Comparison of ENCODE assay signal across 8 cellular contexts in the genomic region with DNA sequence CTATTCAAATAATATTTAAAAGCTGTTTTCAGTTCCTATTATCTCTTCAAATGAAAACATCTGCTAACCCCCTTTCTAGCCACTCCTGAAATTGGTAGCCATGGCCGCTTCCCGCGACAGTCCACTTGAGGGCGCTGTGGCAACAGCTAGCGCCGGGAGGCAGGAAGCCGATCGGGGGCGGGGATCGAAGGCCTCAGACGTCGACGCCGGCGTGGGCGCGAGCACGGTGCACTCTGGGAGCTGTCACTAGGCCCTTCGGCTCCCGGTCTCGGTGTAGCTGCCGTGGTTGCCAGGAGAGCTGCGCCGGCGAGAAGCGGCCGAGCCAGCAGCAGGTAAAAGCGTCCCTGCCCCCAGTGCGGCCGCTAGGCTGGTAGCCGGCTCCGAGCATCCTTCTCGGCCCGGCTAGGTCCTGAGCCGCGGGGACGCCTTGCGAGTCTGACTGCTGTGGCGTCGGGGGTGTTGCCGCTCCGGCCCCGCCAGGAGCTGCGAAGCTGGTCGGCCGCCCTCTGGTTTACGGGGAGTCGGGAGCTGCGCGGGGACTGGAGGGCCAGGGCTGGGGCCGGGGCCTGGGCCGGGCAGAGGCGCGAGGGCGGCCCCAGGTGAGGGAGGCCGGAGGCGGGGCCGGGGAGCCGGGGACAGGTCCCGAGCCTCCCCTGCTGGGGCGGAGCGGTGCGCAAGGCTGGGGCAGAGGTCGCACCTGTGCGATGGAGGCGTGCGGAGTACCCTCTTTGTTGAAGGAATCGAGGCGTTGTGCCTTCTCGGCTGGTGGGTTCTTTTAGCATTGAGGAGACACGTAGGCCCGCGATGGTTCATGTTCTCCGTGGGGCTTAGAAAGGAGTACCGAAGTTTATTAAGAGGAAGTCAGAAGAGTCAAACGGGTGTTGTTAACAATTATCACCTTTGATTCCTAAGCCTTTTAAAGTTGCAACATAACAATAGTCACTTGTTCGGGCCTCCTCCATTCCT. TPM values are rescaled to one million over a fixed set of nuclear protein-coding genes. Genes with fewer than 3 reads are reported as not detected.
A peak's percentile ranks its signal among the peaks of the same experiment; 100 is the strongest.
DNase-seq lines count a peak whose midpoint lies in the region; ATAC-seq and TF ChIP-seq lines count a peak whose summit lies in the region.

Gene DOP1A (plus strand): TSS at position 224 of the 966 bp plus-strand sequence. CDS start 29,307 bp downstream, outside the sequence.

- H3K36me3 ChIP-seq in smooth muscle cell (ENCODE audit: low read depth): no peaks in the 10 kb centered on the region

- peak within 1 kb of the TSS; percentile 55 for H3K27ac ChIP-seq in smooth muscle cell (ENCODE audit: low read depth)

- H4K20me1 ChIP-seq in smooth muscle cell (ENCODE audit: low read depth): peaks cover 7% of the 10 kb centered on the region

- H3K27me3 ChIP-seq in smooth muscle cell (ENCODE audit: low read depth): no peaks in the 10 kb centered on the region

- no peaks in the 10 kb centered on the region for H3F3A ChIP-seq in smooth muscle cell (ENCODE audit: low read depth)

- peak within 1 kb of the TSS; percentile 83 for H3K9ac ChIP-seq in smooth muscle cell (ENCODE audit: low read depth)

- peaks cover 42% of the 10 kb centered on the region for H3K79me2 ChIP-seq in smooth muscle cell (ENCODE audit: low read depth)

- peak; percentile 87 for ATAC-seq in GM18909 (IDR thresholded peaks at IDR 0.05; ENCODE audit: poor library complexity, unreplicated experiment)
- ATAC-seq in HG03175 (IDR thresholded peaks at IDR 0.05; ENCODE audit: unreplicated experiment): peak; percentile 82

- DNase-seq in AG09309 (ENCODE audit: low read depth) (peak; percentile 56), NCI-H2227 treated with DMSO at 0.1 percent for 48 hours (lab: John Stamatoyannopoulos, UW) (peak; percentile 90), cardiac fibroblast (ENCODE audit: low read depth in 2 of 2) (peak; percentile 94 to 96), iPS-NIHi7 (ENCODE audit: extremely low spot score) (peak; percentile 91), smooth muscle cell (lab: John Stamatoyannopoulos, UW; ENCODE audit: unreplicated experiment) (peak; percentile 86)

- peak within 1 kb of the TSS; percentile 93 for H3K4me2 ChIP-seq in smooth muscle cell

- H3K9me3 ChIP-seq in smooth muscle cell (replicated peaks; ENCODE audit: low read depth): no peaks in the 10 kb centered on the region

- H2AFZ ChIP-seq in smooth muscle cell (ENCODE audit: low read depth): peak within 1 kb of the TSS; percentile 92

- WGBS in smooth muscle cell (ENCODE audit: low lambda C conversion rate): 1% methylated on average over 69 of the region's 77 CpGs

- peak within 1 kb of the TSS; percentile 64 for H3K4me3 ChIP-seq in AG09309 (ENCODE audit: control insufficient read depth, low read depth, low read length)
- H3K4me3 ChIP-seq in WI38 (ENCODE audit: low read depth, low read length): peak within 1 kb of the TSS; percentile 90
- H3K4me3 ChIP-seq in cardiac fibroblast (replicated peaks in 1 of 2; ENCODE audit: low read depth in 2 of 2, low read length in 2 of 2): peak within 1 kb of the TSS; percentile 94
- peak within 1 kb of the TSS; percentile 92 for H3K4me3 ChIP-seq in smooth muscle cell

- TF ChIP-seq CTCF in AG09309 (IDR thresholded peaks at IDR 0.05; ENCODE audit: control insufficient read depth, insufficient read depth, low read depth, low read length, missing control alignments): peak; percentile 99
- peak; percentile 90 for TF ChIP-seq CTCF in WI38 (IDR thresholded peaks at IDR 0.05; ENCODE audit: low read depth, low read length)
- TF ChIP-seq CTCF in cardiac fibroblast (IDR thresholded peaks at IDR 0.05; ENCODE audit: low read depth, low read length): peak; percentile 99
- peak; percentile 98 for TF ChIP-seq CTCF in smooth muscle cell (IDR thresholded peaks at IDR 0.05; ENCODE audit: borderline replicate concordance, insufficient read depth, poor library complexity, severe bottlenecking)

- peaks cover 32% of the 10 kb centered on the region for H3K4me1 ChIP-seq in smooth muscle cell (ENCODE audit: low read depth)

RNA-seq across cellular contexts. Expression of gene DOP1A, which starts in this region (rescaled TPM):
- 11.0 and 14.3 TPM in 2 replicates for total RNA-seq in smooth muscle cell
- polyA plus RNA-seq in smooth muscle cell: 0.93 and 1.4 TPM in 2 replicates

Comparison
In these comparisons a context has a peak if more than half of its experiments do, and no peak if none do; other contexts are left out.
1. Peak in every context shown above with its lines: DNase-seq, ATAC-seq, H3K4me3 ChIP-seq and H3K27ac ChIP-seq.